ENCODE assay signal across 1 cellular context in the genomic region with DNA sequence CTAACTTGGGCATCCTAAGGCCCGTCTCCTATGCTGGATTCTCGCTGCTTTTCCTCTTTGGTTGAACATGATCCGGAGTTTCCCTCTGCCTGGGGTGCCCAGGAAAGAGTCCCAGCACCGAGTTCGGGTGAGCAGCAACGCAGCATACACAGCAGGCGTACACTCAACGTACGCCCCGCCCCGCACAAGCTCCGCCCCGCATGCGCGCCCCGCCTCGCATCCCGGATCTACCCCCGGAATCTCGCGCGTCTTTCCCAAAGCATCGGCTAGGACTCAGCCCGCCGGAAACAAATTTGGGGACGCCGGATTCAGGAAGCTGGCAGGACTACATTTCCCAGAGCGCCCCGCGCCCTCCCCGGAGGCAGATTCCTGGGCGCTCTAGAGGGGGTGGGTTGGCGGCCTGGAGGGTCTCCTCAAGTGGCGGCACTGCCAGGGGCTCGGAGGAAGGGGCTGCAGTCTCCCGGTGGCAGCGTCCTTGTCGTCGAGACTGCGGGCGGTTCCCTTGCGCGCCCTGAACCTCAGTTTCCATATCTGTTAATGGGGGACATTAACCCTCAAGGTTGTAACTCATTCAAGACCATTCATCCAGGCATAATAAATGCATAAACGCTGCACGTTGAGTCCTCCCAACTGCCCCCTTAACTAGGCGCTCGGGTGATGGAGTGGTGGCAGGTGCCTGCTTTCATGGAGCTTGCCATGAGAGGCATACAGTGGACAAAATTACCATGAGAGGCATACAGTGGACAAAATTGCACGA.
TF ChIP-seq lines count a peak whose summit lies in the region.

No MANE protein-coding gene starts in this region.

TF ChIP-seq in HepG2, 621 proteins besides CTCF, POLR2A, EP300 and RAD21 (continued from another document and continues in another):
- TF ChIP-seq ZNF772 (CRISPR knock-in tag; IDR thresholded peaks at IDR 0.05) (peak; percentile 58; the same call in 1 of the 2 replicates), ELF1 (CRISPR knock-in tag; IDR thresholded peaks at IDR 0.05) (peak; percentile 97), RARG (CRISPR knock-in tag; IDR thresholded peaks at IDR 0.05; ENCODE audit: low read depth) (no peak), GATA4 (IDR thresholded peaks at IDR 0.05; ENCODE audit: borderline replicate concordance, low read depth) (peak; percentile 32; the same call in 1 of the 2 replicates), ZNF782 (CRISPR knock-in tag; IDR thresholded peaks at IDR 0.05; ENCODE audit: borderline replicate concordance) (0 out of 2 replicates have a peak, but pooled peaks have one; percentile 34), ZNF263 (CRISPR knock-in tag; IDR thresholded peaks at IDR 0.05) (0 out of 2 replicates have a peak, but pooled peaks have one; percentile 22), DNMT3B (CRISPR knock-in tag; conservative IDR thresholded peaks at IDR 0.05) (no peak), ZNF383 (CRISPR knock-in tag; IDR thresholded peaks at IDR 0.05; ENCODE audit: borderline replicate concordance) (no peak), ZNF235 (CRISPR knock-in tag; IDR thresholded peaks at IDR 0.05; ENCODE audit: borderline replicate concordance) (peak; percentile 76; the same call in 1 of the 2 replicates), ETV6 (CRISPR knock-in tag; conservative IDR thresholded peaks at IDR 0.05) (no peak), SAP130 (CRISPR knock-in tag; IDR thresholded peaks at IDR 0.05; ENCODE audit: low read depth) (peak; percentile 80), PHF20 (CRISPR knock-in tag; IDR thresholded peaks at IDR 0.05) (peak; percentile 72), ZNF792 (CRISPR knock-in tag; IDR thresholded peaks at IDR 0.05) (peak; percentile 91), SRSF1 (optimal IDR thresholded peaks at IDR 0.05; ENCODE audit: low read depth, low read length) (no peak), SIN3A (IDR thresholded peaks at IDR 0.05; ENCODE audit: borderline replicate concordance, low read depth, low read length) (peak; percentile 67; the same call in 1 of the 2 replicates), KAT8 (CRISPR knock-in tag; IDR thresholded peaks at IDR 0.05) (peak; percentile 83; the same call in 1 of the 2 replicates), RBM39 (IDR thresholded peaks at IDR 0.05; ENCODE audit: low read depth, low read length, poor library complexity, severe bottlenecking) (no peak), ZNF547 (CRISPR knock-in tag; IDR thresholded peaks at IDR 0.05) (no peak), ZEB1 (IDR thresholded peaks at IDR 0.05; ENCODE audit: insufficient replicate concordance, low read depth) (no peak), ZNF101 (CRISPR knock-in tag; IDR thresholded peaks at IDR 0.05; ENCODE audit: borderline replicate concordance, low read depth) (no peak), ZNF850 (CRISPR knock-in tag; conservative IDR thresholded peaks at IDR 0.05) (no peak; the same call in 1 of the 2 replicates), ZFYVE20 (CRISPR knock-in tag; IDR thresholded peaks at IDR 0.05; ENCODE audit: borderline replicate concordance, low read depth) (no peak), BCL6 (CRISPR knock-in tag; IDR thresholded peaks at IDR 0.05) (no peak), RXRA (CRISPR knock-in tag; IDR thresholded peaks at IDR 0.05) (0 out of 2 replicates have a peak, but pooled peaks have one; percentile 24), SP5 (CRISPR knock-in tag; IDR thresholded peaks at IDR 0.05; ENCODE audit: borderline replicate concordance, low read depth) (0 out of 2 replicates have a peak, but pooled peaks have one; percentile 50), ZFAT (CRISPR knock-in tag; conservative IDR thresholded peaks at IDR 0.05) (no peak), NFE2 (CRISPR knock-in tag; IDR thresholded peaks at IDR 0.05) (no peak), ZNF557 (CRISPR knock-in tag; IDR thresholded peaks at IDR 0.05) (no peak), NR2F6 (IDR thresholded peaks at IDR 0.05) (no peak), NR2F6 (CRISPR knock-in tag; IDR thresholded peaks at IDR 0.05) (0 out of 2 replicates have a peak, but pooled peaks have one; percentile 9), TGIF2 (CRISPR knock-in tag; IDR thresholded peaks at IDR 0.05) (0 out of 2 replicates have a peak, but pooled peaks have one; percentile 24), LCORL (IDR thresholded peaks at IDR 0.05) (peak; percentile 64; the same call in 1 of the 2 replicates), LCORL (CRISPR knock-in tag; IDR thresholded peaks at IDR 0.05) (peak; percentile 91), SP4 (CRISPR knock-in tag; IDR thresholded peaks at IDR 0.05) (peak; percentile 90; the same call in 1 of the 2 replicates), ZNF629 (CRISPR knock-in tag; conservative IDR thresholded peaks at IDR 0.05) (peak; percentile 97), SP1 (IDR thresholded peaks at IDR 0.05) (no peak), SP1 (CRISPR knock-in tag; IDR thresholded peaks at IDR 0.05) (peak; percentile 79), ZFP62 (CRISPR knock-in tag; IDR thresholded peaks at IDR 0.05) (no peak), TBL1XR1 (IDR thresholded peaks at IDR 0.05; ENCODE audit: borderline replicate concordance, low read length, partially characterized antibody) (no peak), PCBP1 (IDR thresholded peaks at IDR 0.05; ENCODE audit: borderline replicate concordance, low read depth, low read length) (peak; percentile 85; the same call in 1 of the 2 replicates), ZKSCAN1 (IDR thresholded peaks at IDR 0.05; ENCODE audit: low read length) (no peak), ZNF468 (CRISPR knock-in tag; IDR thresholded peaks at IDR 0.05) (no peak), HNF4G (IDR thresholded peaks at IDR 0.05; ENCODE audit: borderline replicate concordance, low read depth, low read length) (peak; percentile 10; the same call in 1 of the 2 replicates), HNF4G (CRISPR knock-in tag; IDR thresholded peaks at IDR 0.05; ENCODE audit: borderline replicate concordance, low read depth) (no peak), KLF6 (CRISPR knock-in tag; IDR thresholded peaks at IDR 0.05) (no peak), MIXL1 (CRISPR knock-in tag; IDR thresholded peaks at IDR 0.05) (no peak)
- TF ChIP-seq, protein P1, sequence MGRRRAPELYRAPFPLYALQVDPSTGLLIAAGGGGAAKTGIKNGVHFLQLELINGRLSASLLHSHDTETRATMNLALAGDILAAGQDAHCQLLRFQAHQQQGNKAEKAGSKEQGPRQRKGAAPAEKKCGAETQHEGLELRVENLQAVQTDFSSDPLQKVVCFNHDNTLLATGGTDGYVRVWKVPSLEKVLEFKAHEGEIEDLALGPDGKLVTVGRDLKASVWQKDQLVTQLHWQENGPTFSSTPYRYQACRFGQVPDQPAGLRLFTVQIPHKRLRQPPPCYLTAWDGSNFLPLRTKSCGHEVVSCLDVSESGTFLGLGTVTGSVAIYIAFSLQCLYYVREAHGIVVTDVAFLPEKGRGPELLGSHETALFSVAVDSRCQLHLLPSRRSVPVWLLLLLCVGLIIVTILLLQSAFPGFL (CRISPR knock-in tag; IDR thresholded peaks at IDR 0.05), result no peak
- TF ChIP-seq, protein P2, sequence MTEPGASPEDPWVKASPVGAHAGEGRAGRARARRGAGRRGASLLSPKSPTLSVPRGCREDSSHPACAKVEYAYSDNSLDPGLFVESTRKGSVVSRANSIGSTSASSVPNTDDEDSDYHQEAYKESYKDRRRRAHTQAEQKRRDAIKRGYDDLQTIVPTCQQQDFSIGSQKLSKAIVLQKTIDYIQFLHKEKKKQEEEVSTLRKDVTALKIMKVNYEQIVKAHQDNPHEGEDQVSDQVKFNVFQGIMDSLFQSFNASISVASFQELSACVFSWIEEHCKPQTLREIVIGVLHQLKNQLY (CRISPR knock-in tag; IDR thresholded peaks at IDR 0.05), result peak; percentile 71
- TF ChIP-seq, protein P3, sequence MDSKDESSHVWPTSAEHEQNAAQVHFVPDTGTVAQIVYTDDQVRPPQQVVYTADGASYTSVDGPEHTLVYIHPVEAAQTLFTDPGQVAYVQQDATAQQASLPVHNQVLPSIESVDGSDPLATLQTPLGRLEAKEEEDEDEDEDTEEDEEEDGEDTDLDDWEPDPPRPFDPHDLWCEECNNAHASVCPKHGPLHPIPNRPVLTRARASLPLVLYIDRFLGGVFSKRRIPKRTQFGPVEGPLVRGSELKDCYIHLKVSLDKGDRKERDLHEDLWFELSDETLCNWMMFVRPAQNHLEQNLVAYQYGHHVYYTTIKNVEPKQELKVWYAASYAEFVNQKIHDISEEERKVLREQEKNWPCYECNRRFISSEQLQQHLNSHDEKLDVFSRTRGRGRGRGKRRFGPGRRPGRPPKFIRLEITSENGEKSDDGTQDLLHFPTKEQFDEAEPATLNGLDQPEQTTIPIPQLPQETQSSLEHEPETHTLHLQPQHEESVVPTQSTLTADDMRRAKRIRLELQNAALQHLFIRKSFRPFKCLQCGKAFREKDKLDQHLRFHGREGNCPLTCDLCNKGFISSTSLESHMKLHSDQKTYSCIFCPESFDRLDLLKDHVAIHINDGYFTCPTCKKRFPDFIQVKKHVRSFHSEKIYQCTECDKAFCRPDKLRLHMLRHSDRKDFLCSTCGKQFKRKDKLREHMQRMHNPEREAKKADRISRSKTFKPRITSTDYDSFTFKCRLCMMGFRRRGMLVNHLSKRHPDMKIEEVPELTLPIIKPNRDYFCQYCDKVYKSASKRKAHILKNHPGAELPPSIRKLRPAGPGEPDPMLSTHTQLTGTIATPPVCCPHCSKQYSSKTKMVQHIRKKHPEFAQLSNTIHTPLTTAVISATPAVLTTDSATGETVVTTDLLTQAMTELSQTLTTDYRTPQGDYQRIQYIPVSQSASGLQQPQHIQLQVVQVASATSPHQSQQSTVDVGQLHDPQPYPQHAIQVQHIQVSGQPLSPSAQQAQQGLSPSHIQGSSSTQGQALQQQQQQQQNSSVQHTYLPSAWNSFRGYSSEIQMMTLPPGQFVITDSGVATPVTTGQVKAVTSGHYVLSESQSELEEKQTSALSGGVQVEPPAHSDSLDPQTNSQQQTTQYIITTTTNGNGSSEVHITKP (CRISPR knock-in tag; IDR thresholded peaks at IDR 0.05; ENCODE audit: low read depth), result peak; percentile 72; the same call in 1 of the 2 replicates
- TF ChIP-seq, protein P4, sequence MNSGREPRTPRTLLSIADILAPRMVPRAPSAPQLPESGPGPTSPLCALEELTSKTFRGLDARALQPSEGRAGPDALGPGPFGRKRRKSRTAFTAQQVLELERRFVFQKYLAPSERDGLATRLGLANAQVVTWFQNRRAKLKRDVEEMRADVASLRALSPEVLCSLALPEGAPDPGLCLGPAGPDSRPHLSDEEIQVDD (CRISPR knock-in tag; IDR thresholded peaks at IDR 0.05; ENCODE audit: borderline replicate concordance), result no peak
- TF ChIP-seq, protein P5, sequence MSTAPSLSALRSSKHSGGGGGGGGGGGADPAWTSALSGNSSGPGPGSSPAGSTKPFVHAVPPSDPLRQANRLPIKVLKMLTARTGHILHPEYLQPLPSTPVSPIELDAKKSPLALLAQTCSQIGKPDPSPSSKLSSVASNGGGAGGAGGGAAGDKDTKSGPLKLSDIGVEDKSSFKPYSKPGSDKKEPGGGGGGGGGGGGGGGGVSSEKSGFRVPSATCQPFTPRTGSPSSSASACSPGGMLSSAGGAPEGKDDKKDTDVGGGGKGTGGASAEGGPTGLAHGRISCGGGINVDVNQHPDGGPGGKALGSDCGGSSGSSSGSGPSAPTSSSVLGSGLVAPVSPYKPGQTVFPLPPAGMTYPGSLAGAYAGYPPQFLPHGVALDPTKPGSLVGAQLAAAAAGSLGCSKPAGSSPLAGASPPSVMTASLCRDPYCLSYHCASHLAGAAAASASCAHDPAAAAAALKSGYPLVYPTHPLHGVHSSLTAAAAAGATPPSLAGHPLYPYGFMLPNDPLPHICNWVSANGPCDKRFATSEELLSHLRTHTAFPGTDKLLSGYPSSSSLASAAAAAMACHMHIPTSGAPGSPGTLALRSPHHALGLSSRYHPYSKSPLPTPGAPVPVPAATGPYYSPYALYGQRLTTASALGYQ (CRISPR knock-in tag; IDR thresholded peaks at IDR 0.05), result no peak
- TF ChIP-seq, protein P6, sequence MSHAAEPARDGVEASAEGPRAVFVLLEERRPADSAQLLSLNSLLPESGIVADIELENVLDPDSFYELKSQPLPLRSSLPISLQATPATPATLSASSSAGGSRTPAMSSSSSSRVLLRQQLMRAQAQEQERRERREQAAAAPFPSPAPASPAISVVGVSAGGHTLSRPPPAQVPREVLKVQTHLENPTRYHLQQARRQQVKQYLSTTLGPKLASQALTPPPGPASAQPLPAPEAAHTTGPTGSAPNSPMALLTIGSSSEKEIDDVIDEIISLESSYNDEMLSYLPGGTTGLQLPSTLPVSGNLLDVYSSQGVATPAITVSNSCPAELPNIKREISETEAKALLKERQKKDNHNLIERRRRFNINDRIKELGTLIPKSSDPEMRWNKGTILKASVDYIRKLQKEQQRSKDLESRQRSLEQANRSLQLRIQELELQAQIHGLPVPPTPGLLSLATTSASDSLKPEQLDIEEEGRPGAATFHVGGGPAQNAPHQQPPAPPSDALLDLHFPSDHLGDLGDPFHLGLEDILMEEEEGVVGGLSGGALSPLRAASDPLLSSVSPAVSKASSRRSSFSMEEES (CRISPR knock-in tag; IDR thresholded peaks at IDR 0.05), result peak; percentile 66
- TF ChIP-seq, protein P7, sequence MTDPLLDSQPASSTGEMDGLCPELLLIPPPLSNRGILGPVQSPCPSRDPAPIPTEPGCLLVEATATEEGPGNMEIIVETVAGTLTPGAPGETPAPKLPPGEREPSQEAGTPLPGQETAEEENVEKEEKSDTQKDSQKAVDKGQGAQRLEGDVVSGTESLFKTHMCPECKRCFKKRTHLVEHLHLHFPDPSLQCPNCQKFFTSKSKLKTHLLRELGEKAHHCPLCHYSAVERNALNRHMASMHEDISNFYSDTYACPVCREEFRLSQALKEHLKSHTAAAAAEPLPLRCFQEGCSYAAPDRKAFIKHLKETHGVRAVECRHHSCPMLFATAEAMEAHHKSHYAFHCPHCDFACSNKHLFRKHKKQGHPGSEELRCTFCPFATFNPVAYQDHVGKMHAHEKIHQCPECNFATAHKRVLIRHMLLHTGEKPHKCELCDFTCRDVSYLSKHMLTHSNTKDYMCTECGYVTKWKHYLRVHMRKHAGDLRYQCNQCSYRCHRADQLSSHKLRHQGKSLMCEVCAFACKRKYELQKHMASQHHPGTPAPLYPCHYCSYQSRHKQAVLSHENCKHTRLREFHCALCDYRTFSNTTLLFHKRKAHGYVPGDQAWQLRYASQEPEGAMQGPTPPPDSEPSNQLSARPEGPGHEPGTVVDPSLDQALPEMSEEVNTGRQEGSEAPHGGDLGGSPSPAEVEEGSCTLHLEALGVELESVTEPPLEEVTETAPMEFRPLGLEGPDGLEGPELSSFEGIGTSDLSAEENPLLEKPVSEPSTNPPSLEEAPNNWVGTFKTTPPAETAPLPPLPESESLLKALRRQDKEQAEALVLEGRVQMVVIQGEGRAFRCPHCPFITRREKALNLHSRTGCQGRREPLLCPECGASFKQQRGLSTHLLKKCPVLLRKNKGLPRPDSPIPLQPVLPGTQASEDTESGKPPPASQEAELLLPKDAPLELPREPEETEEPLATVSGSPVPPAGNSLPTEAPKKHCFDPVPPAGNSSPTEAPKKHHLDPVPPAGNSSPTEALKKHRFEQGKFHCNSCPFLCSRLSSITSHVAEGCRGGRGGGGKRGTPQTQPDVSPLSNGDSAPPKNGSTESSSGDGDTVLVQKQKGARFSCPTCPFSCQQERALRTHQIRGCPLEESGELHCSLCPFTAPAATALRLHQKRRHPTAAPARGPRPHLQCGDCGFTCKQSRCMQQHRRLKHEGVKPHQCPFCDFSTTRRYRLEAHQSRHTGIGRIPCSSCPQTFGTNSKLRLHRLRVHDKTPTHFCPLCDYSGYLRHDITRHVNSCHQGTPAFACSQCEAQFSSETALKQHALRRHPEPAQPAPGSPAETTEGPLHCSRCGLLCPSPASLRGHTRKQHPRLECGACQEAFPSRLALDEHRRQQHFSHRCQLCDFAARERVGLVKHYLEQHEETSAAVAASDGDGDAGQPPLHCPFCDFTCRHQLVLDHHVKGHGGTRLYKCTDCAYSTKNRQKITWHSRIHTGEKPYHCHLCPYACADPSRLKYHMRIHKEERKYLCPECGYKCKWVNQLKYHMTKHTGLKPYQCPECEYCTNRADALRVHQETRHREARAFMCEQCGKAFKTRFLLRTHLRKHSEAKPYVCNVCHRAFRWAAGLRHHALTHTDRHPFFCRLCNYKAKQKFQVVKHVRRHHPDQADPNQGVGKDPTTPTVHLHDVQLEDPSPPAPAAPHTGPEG (CRISPR knock-in tag; IDR thresholded peaks at IDR 0.05), result 0 out of 2 replicates have a peak, but pooled peaks have one; percentile 18
